Comparison of ENCODE assay signal across 12 cellular contexts in genomic region chr7:47690902-47691558, GRCh38.
DNase-seq lines count a peak whose midpoint lies in the region; ATAC-seq and TF ChIP-seq lines count a peak whose summit lies in the region.
"Had no signal": no experiment of that assay in that cellular context is flagged by ENCODE, and none has a peak within 500 bp of the region (broad histone marks: within the 10 kb centered on the region; RNA-seq: fewer than 3 reads in every experiment).

No MANE protein-coding gene starts in this region.

- POLR2A ChIA-PET in SK-N-SH (lab: Yijun Ruan, JAX): no interaction called here

- H3K9me3 Mint-ChIP-seq in stimulated activated memory B cell treated with anti-CD40 and anti-IgM and Interleukin-4, amounts not matched to agents 10 μg/mL and 1 μg/mL and 100 μg/mL, for 72 hours: no peaks in the 10 kb centered on the region
- H3K9me3 Mint-ChIP-seq: activated CD4-positive, alpha-beta memory T cell treated with anti-CD3 and anti-CD28 coated beads for 36 hours; activated naive CD4-positive, alpha-beta T cell treated with anti-CD3 and anti-CD28 coated beads, Interleukin-2, amount 50 U/mL, for 24 hours had no signal

- H3K27me3 ChIP-seq in SK-N-SH (ENCODE audit: insufficient read depth) (no peaks in the 10 kb centered on the region), sigmoid colon (no peaks in the 10 kb centered on the region)

- H3K4me2 ChIP-seq in SK-N-SH: peak overlapping the region; percentile 28

- TF ChIP-seq POLR2A in sigmoid colon (IDR thresholded peaks at IDR 0.05): no peak

- H3F3A ChIP-seq in SK-N-SH (replicated peaks; ENCODE audit: insufficient read depth): peaks cover 9% of the 10 kb centered on the region

- peak overlapping the region; percentile 32; the same call in 1 of the 2 replicates for H3K9ac ChIP-seq in SK-N-SH

- no peaks in the 10 kb centered on the region for H3K9me2 ChIP-seq in SK-N-SH

- intact Hi-C loops in sigmoid colon (cut with DNase I): no loop called here

- H3K36me3 ChIP-seq in SK-N-SH (replicated peaks in 1 of 2; ENCODE audit: control insufficient read depth in 1 of 2, insufficient read depth in 2 of 2, low read length in 1 of 2) (no peaks in the 10 kb centered on the region), sigmoid colon (no peaks in the 10 kb centered on the region)

- no peaks in the 10 kb centered on the region for H4K20me1 ChIP-seq in SK-N-SH (ENCODE audit: insufficient read depth)

- H3K27me3 Mint-ChIP-seq in stimulated activated memory B cell treated with anti-CD40 and anti-IgM and Interleukin-4, amounts not matched to agents 10 μg/mL and 1 μg/mL and 100 μg/mL, for 72 hours: no peaks in the 10 kb centered on the region
- H3K27me3 Mint-ChIP-seq: activated CD4-positive, alpha-beta memory T cell treated with anti-CD3 and anti-CD28 coated beads for 36 hours; activated naive CD4-positive, alpha-beta T cell treated with anti-CD3 and anti-CD28 coated beads, Interleukin-2, amount 50 U/mL, for 24 hours had no signal

- no peak for TF ChIP-seq CTCF in SK-N-SH (IDR thresholded peaks at IDR 0.05)
- no peak for TF ChIP-seq CTCF in sigmoid colon (IDR thresholded peaks at IDR 0.05)

- ATAC-seq in HG03095 (IDR thresholded peaks at IDR 0.05; ENCODE audit: unreplicated experiment) (no peak), GM18519 (IDR thresholded peaks at IDR 0.05; ENCODE audit: low FRiP score, unreplicated experiment) (no peak)
- ATAC-seq in stimulated activated memory B cell treated with anti-CD40 and anti-IgM and Interleukin-4, amounts not matched to agents 10 μg/mL and 1 μg/mL and 100 μg/mL, for 72 hours: no peak

- no peaks in the 10 kb centered on the region for H3K9me3 ChIP-seq in SK-N-SH
- no peaks in the 10 kb centered on the region for H3K9me3 ChIP-seq in sigmoid colon

- H3K27ac Mint-ChIP-seq in stimulated activated memory B cell treated with anti-CD40 and anti-IgM and Interleukin-4, amounts not matched to agents 10 μg/mL and 1 μg/mL and 100 μg/mL, for 72 hours: no peak overlapping the region
- H3K27ac Mint-ChIP-seq: activated CD4-positive, alpha-beta memory T cell treated with anti-CD3 and anti-CD28 coated beads for 36 hours; activated naive CD4-positive, alpha-beta T cell treated with anti-CD3 and anti-CD28 coated beads, Interleukin-2, amount 50 U/mL, for 24 hours had no signal

- TF ChIP-seq EP300 in SK-N-SH (IDR thresholded peaks at IDR 0.05; ENCODE audit: borderline replicate concordance in 1 of 2, low read depth in 1 of 2, low read length in 1 of 2) (0 out of 4 replicates have a peak, but pooled peaks of 1 of the 2 experiments have one; percentile 56), sigmoid colon (IDR thresholded peaks at IDR 0.05) (no peak)

- WGBS in SK-N-SH (ENCODE audit: low lambda C conversion rate): 10% methylated on average over 3 of the region's 3 CpGs
- WGBS in sigmoid colon, 2 donors: 55 to 72% methylated on average over 3 of the region's 3 CpGs

- peak overlapping the region; percentile 55 for H2AFZ ChIP-seq in SK-N-SH (ENCODE audit: low read depth)

- H3K4me3 ChIP-seq in SK-N-SH (ENCODE audit: low read depth in 2 of 2, low read length in 1 of 2) (no peak overlapping the region), sigmoid colon (no peak overlapping the region)

- H3K36me3 Mint-ChIP-seq in stimulated activated memory B cell treated with anti-CD40 and anti-IgM and Interleukin-4, amounts not matched to agents 10 μg/mL and 1 μg/mL and 100 μg/mL, for 72 hours: no peaks in the 10 kb centered on the region
- H3K36me3 Mint-ChIP-seq: activated CD4-positive, alpha-beta memory T cell treated with anti-CD3 and anti-CD28 coated beads for 36 hours; activated naive CD4-positive, alpha-beta T cell treated with anti-CD3 and anti-CD28 coated beads, Interleukin-2, amount 50 U/mL, for 24 hours had no signal

- peaks cover 0 to 13% of the 10 kb centered on the region in 2 experiments; a peak in 3 of 4 replicates for H3K4me1 ChIP-seq in SK-N-SH (ENCODE audit: control insufficient read depth in 1 of 2, insufficient read depth in 2 of 2, low read depth in 1 of 2, low read length in 1 of 2)
- peaks cover 0 to 24% (median 14%) of the 10 kb centered on the region in 4 donors for H3K4me1 ChIP-seq in sigmoid colon

- H3K79me2 ChIP-seq in SK-N-SH (ENCODE audit: insufficient read depth): no peaks in the 10 kb centered on the region

- no peak for TF ChIP-seq RAD21 in SK-N-SH (IDR thresholded peaks at IDR 0.05; ENCODE audit: low read length)

- DNase-seq in EL: peak; percentile 78
- no peak for DNase-seq in SK-N-SH
- peak; percentile 43 for DNase-seq in fibroblast of peridontal ligament (ENCODE audit: extremely low read depth)
- DNase-seq in sigmoid colon: no peak
- no peak for DNase-seq in activated effector memory CD4-positive, alpha-beta T cell treated with anti-CD3 and anti-CD28 coated beads, Interleukin-2, amount 50 U/mL, for 16 hours
- DNase-seq: activated CD4-positive, alpha-beta memory T cell treated with anti-CD3 and anti-CD28 coated beads for 36 hours; NCI-H1436 treated with DMSO at 0.1 percent for 48 hours; stimulated activated CD4-positive, alpha-beta T cell treated with anti-CD3 and anti-CD28 coated beads, Interleukin-4, amount 100 ng/mL, for 1 hour had no signal

- no peak overlapping the region for H3K4me3 Mint-ChIP-seq in stimulated activated memory B cell treated with anti-CD40 and anti-IgM and Interleukin-4, amounts not matched to agents 10 μg/mL and 1 μg/mL and 100 μg/mL, for 72 hours
- H3K4me3 Mint-ChIP-seq: activated CD4-positive, alpha-beta memory T cell treated with anti-CD3 and anti-CD28 coated beads for 36 hours; activated naive CD4-positive, alpha-beta T cell treated with anti-CD3 and anti-CD28 coated beads, Interleukin-2, amount 50 U/mL, for 24 hours had no signal

- H3K27ac ChIP-seq in SK-N-SH (ENCODE audit: low read depth in 2 of 2, low read length in 1 of 2) (peak overlapping the region; percentile 58 to 79), sigmoid colon (peak overlapping the region; percentile 31 to 66 (median 50))

- H3K4me1 Mint-ChIP-seq in stimulated activated memory B cell treated with anti-CD40 and anti-IgM and Interleukin-4, amounts not matched to agents 10 μg/mL and 1 μg/mL and 100 μg/mL, for 72 hours: no peaks in the 10 kb centered on the region
- H3K4me1 Mint-ChIP-seq: activated naive CD4-positive, alpha-beta T cell treated with anti-CD3 and anti-CD28 coated beads, Interleukin-2, amount 50 U/mL, for 24 hours had no signal

- CTCF ChIA-PET in SK-N-SH (lab: Yijun Ruan, JAX): interaction anchor here (1.3 kb wide), 1 partner anchor 129 kb away, joined by 3 read pairs; no protein-coding TSS in a partner anchor

TF ChIP-seq in SK-N-SH, 30 proteins besides CTCF, POLR2A, EP300 and RAD21 (continues in another document):
- TF ChIP-seq MEF2A (IDR thresholded peaks at IDR 0.05; ENCODE audit: borderline replicate concordance, low read depth) (0 out of 2 replicates have a peak, but pooled peaks have one; percentile 21), EZH2phosphoT487 (IDR thresholded peaks at IDR 0.05; ENCODE audit: borderline replicate concordance, low read depth) (no peak), SMC3 (IDR thresholded peaks at IDR 0.05; ENCODE audit: low read depth, low read length) (no peak), RCOR1 (IDR thresholded peaks at IDR 0.05; ENCODE audit: low read length) (no peak), TCF12 (IDR thresholded peaks at IDR 0.05) (peak; percentile 91), SIN3A (IDR thresholded peaks at IDR 0.05; ENCODE audit: borderline replicate concordance, low read depth, low read length) (no peak), RXRA (IDR thresholded peaks at IDR 0.05; ENCODE audit: borderline replicate concordance, low read depth) (0 out of 2 replicates have a peak, but pooled peaks have one; percentile 35), PBX3 (IDR thresholded peaks at IDR 0.05) (0 out of 2 replicates have a peak, but pooled peaks have one; percentile 16), TEAD4 (IDR thresholded peaks at IDR 0.05; ENCODE audit: borderline replicate concordance, insufficient read depth) (peak; percentile 48; the same call in 1 of the 2 replicates), FOSL2 (IDR thresholded peaks at IDR 0.05; ENCODE audit: borderline replicate concordance, low read depth) (peak; percentile 51; the same call in 1 of the 2 replicates), MAX (IDR thresholded peaks at IDR 0.05; ENCODE audit: low read depth) (peak; percentile 66; the same call in 1 of the 2 replicates), POLR2AphosphoS5 (IDR thresholded peaks at IDR 0.05; ENCODE audit: low read depth, low read length) (no peak), GATA2 (CRISPR knock-in tag; IDR thresholded peaks at IDR 0.05) (no peak), ZBTB33 (IDR thresholded peaks at IDR 0.05; ENCODE audit: borderline replicate concordance, low read depth) (no peak), GABPA (IDR thresholded peaks at IDR 0.05; ENCODE audit: low read depth) (no peak), JUND (IDR thresholded peaks at IDR 0.05) (peak; percentile 42; the same call in 1 of the 2 replicates)

Comparison
In these comparisons a context has a peak if more than half of its experiments do, and no peak if none do; other contexts are left out.
1. DNase-seq: peak in EL (single experiment) and fibroblast of peridontal ligament (single experiment); none in SK-N-SH (single experiment), sigmoid colon (single experiment) and activated effector memory CD4-positive, alpha-beta T cell treated with anti-CD3 and anti-CD28 coated beads, Interleukin-2, amount 50 U/mL, for 16 hours (single experiment).